ENCODE assay signal across 7 cellular contexts in the genomic region with DNA sequence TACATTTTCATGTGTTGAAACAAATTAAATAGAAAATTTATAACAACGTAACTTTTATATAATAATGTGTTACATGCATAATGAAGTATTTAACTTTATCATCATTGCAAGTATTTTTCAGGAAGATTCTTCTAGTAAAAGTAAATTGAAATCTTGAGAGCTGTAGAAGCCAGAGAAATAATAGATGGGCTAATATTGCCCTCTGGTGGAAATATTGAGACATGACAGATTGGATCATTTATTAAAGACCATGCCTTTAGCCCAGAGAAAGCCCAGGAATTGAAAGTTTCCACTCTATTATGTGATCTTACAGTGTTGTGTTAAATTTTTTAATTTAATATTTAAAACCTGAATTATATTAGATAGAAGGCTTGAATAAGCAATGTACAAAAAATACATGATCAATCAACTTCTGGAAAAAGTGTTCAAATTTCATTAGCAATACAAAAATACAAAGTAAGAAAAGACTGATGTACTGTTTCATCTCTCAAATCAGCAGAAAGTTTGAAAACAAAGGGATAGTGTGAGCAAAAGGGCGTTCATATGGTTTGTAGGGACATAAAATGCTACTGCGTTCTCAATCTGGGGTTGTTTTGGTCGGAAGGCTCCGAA. TPM values are rescaled to one million over a fixed set of nuclear protein-coding genes. Genes with fewer than 3 reads are reported as not detected.
DNase-seq lines count a peak whose midpoint lies in the region; ATAC-seq and TF ChIP-seq lines count a peak whose summit lies in the region.

No MANE protein-coding gene starts in this region.

- DNase-seq in GM12864 (ENCODE audit: low read depth) (no peak), NCI-H2227 treated with DMSO at 0.1 percent for 48 hours (lab: John Stamatoyannopoulos, UW) (peak; percentile 15), MCF 10A (ENCODE audit: unreplicated experiment) (peak; percentile 64), left colon (no peak)
- no peak for DNase-seq in effector memory CD4-positive, alpha-beta T cell

- CTCF ChIA-PET in MCF 10A (lab: Yijun Ruan, JAX) = interaction anchor here (0.6 to 3.9 kb wide), 3 partner anchors 86 to 152 kb away, joined by 3 to 63 read pairs (median 18); no protein-coding TSS in a partner anchor

- no peak overlapping the region for H3K4me3 ChIP-seq in GM12864 (ENCODE audit: low read depth, low read length)
- no peak overlapping the region for H3K4me3 ChIP-seq in effector memory CD4-positive, alpha-beta T cell (ENCODE audit: insufficient read depth, low read depth, low read length, poor library complexity, severe bottlenecking)

- peaks cover 8% of the 10 kb centered on the region for H3K4me1 Mint-ChIP-seq in MCF 10A (ENCODE audit: insufficient read depth, unreplicated experiment)

- no peaks in the 10 kb centered on the region for H3K36me3 ChIP-seq in effector memory CD4-positive, alpha-beta T cell (ENCODE audit: control insufficient read depth, insufficient read depth, low read length)

- POLR2A ChIA-PET in MCF 10A (lab: Yijun Ruan, JAX) = interaction anchor here (1.0 kb wide), 1 partner anchor 149 kb away, joined by 3 read pairs; no protein-coding TSS in a partner anchor

- no peaks in the 10 kb centered on the region for H3K9me3 ChIP-seq in effector memory CD4-positive, alpha-beta T cell (ENCODE audit: control insufficient read depth, low read length)

- no TSS peak for BruUV-seq in MCF 10A (replicated peaks; lab: Mats Ljungman, UMichigan)

- no peaks in the 10 kb centered on the region for H3K27me3 Mint-ChIP-seq in MCF 10A (ENCODE audit: insufficient read depth, unreplicated experiment)

- no peak overlapping the region for H3K27ac Mint-ChIP-seq in MCF 10A (ENCODE audit: low read depth, unreplicated experiment)

- TF ChIP-seq CTCF in GM12864 (IDR thresholded peaks at IDR 0.05; ENCODE audit: low read depth, low read length, missing control alignments) (peak; percentile 32), MCF 10A (IDR thresholded peaks at IDR 0.05; ENCODE audit: unreplicated experiment) (peak; percentile 44)

- no peaks in the 10 kb centered on the region for H3K4me1 ChIP-seq in effector memory CD4-positive, alpha-beta T cell (ENCODE audit: control insufficient read depth, insufficient read depth, low read length, poor library complexity, severe bottlenecking)

- no peaks in the 10 kb centered on the region for H3K36me3 Mint-ChIP-seq in MCF 10A (ENCODE audit: insufficient read depth, unreplicated experiment)

- no peaks in the 10 kb centered on the region for H3K9me3 Mint-ChIP-seq in MCF 10A (ENCODE audit: unreplicated experiment)

- H3K4me3 Mint-ChIP-seq in MCF 10A (ENCODE audit: unreplicated experiment) = no peak overlapping the region

- no peaks in the 10 kb centered on the region for H3K27me3 ChIP-seq in effector memory CD4-positive, alpha-beta T cell (replicated peaks; ENCODE audit: control insufficient read depth, insufficient read depth, low read length, poor library complexity, severe bottlenecking)

- H3K27ac ChIP-seq in effector memory CD4-positive, alpha-beta T cell (ENCODE audit: insufficient read depth, low read length, poor library complexity, severe bottlenecking) = no peak overlapping the region

- intact Hi-C loops in MCF 10A (cut with micrococcal nuclease) = loop anchor here (1.0 to 5.0 kb wide), 8 partner anchors 151 to 857 kb away; partner anchors contain the start of gene KPNA4
- intact Hi-C loops in left colon (cut with DNase I, micrococcal nuclease) = loop anchor here (2.0 to 10.0 kb wide), 3 partner anchors 149 to 719 kb away; no protein-coding TSS in a partner anchor

- ATAC-seq in HG02798 (IDR thresholded peaks at IDR 0.05; ENCODE audit: poor library complexity, unreplicated experiment) (peak; percentile 65), left colon (peak; percentile 52), GM21786 (IDR thresholded peaks at IDR 0.05; ENCODE audit: unreplicated experiment) (no peak)

RNA-seq across cellular contexts. Expression of gene SPTSSB, which starts 52.7 kb away (rescaled TPM):
- not detected in 2 replicates for total RNA-seq in MCF 10A (2022)
- 1 to 10 TPM in 1 of 2 donors, under 1 TPM in 1; 0.98 to 1.1 TPM for total RNA-seq in left colon

Comparison
In these comparisons a context has a peak if more than half of its experiments do, and no peak if none do; other contexts are left out.
1. DNase-seq: peak in NCI-H2227 treated with DMSO at 0.1 percent for 48 hours (single experiment) and MCF 10A (single experiment); none in GM12864 (single experiment), left colon (0 of 2) and effector memory CD4-positive, alpha-beta T cell (0 of 3).